ENCODE assay signal across 11 cellular contexts in genomic region chr9:5518061-5518936, GRCh38. TPM values are rescaled to one million over a fixed set of nuclear protein-coding genes. Genes with fewer than 3 reads are reported as not detected.
A peak's percentile ranks its signal among the peaks of the same experiment; 100 is the strongest.
DNase-seq lines count a peak whose midpoint lies in the region; ATAC-seq and TF ChIP-seq lines count a peak whose summit lies in the region.
"Had no signal": no experiment of that assay in that cellular context is flagged by ENCODE, and none has a peak within 500 bp of the region (broad histone marks: within the 10 kb centered on the region; RNA-seq: fewer than 3 reads in every experiment).

No MANE protein-coding gene starts in this region.

- no peak overlapping the region for H2AK9ac ChIP-seq in IMR-90 (replicated peaks; ENCODE audit: low read depth, low read length, poor library complexity)

- peaks cover 50 to 76% of the 10 kb centered on the region in 2 experiments for H3K79me1 ChIP-seq in IMR-90 (ENCODE audit: low read depth in 1 of 2, low read length in 2 of 2)

- H3K79me2 ChIP-seq in OCI-LY7 (ENCODE audit: insufficient read depth, low read depth, low read length), result no peaks in the 10 kb centered on the region

- no peak overlapping the region for H3K56ac ChIP-seq in IMR-90 (ENCODE audit: extremely low read depth, insufficient read depth, low read length)

- peak overlapping the region; percentile 20; the same call in 1 of the 2 replicates for H2AK5ac ChIP-seq in IMR-90 (ENCODE audit: low read depth, low read length)

- 82% methylated on average over 2 of the region's 2 CpGs; no CpG with 5 or more reads in 1 of the 2 experiments for WGBS in IMR-90 (ENCODE audit: extremely low coverage in 2 of 2, insufficient read length in 1 of 2), 2 experiments
- WGBS in right cardiac atrium, result 12% methylated on average over 2 of the region's 2 CpGs

- peak overlapping the region; percentile 23 for H4K91ac ChIP-seq in IMR-90 (ENCODE audit: insufficient read depth, low read depth, low read length)

- H3K9me1 ChIP-seq in IMR-90 (ENCODE audit: insufficient read depth, low read length), result peaks cover 12% of the 10 kb centered on the region

- H3K4me2 ChIP-seq in IMR-90 (ENCODE audit: low read depth, low read length), result peak overlapping the region; percentile 16; the same call in 1 of the 2 replicates
- no peak overlapping the region for H3K4me2 ChIP-seq in OCI-LY7 (ENCODE audit: low read length)

- no peak overlapping the region for H2BK20ac ChIP-seq in IMR-90 (ENCODE audit: low read depth, low read length)

- no peaks in the 10 kb centered on the region for H3K9me2 ChIP-seq in OCI-LY7 (ENCODE audit: insufficient read depth, low read length)

- TF ChIP-seq POLR2A in IMR-90 (IDR thresholded peaks at IDR 0.05; ENCODE audit: low read depth, low read length), result no peak

- TF ChIP-seq CTCF in IMR-90 (conservative IDR thresholded peaks at IDR 0.05; ENCODE audit: low read depth, low read length) (no peak), OCI-LY7 (conservative IDR thresholded peaks at IDR 0.05; ENCODE audit: low read length) (no peak)

- dilution Hi-C loops in IMR-90 (cut with HindIII; ENCODE audit: low sequenced_read_pairs, unreplicated experiment), result no loop called here

- CTCF ChIA-PET in IMR-90 (lab: Yijun Ruan, JAX), result interaction anchor here (0.7 to 1.0 kb wide), 2 partner anchors 33 to 37 kb away, joined by 3 read pairs; no protein-coding TSS in a partner anchor
- CTCF ChIA-PET in OCI-LY7 (lab: Charles Lee; ENCODE audit: unreplicated experiment), result no interaction called here

- H3K23ac ChIP-seq in IMR-90 (ENCODE audit: low read depth, low read length), result peak overlapping the region; percentile 46; the same call in 1 of the 2 replicates

- H3K4me3 ChIP-seq in IMR-90 (ENCODE audit: insufficient read depth, low read depth, low read length) (no peak overlapping the region), right cardiac atrium (ENCODE audit: low read length) (no peak overlapping the region), OCI-LY7 (ENCODE audit: low read depth, low read length, poor library complexity, severe bottlenecking) (no peak overlapping the region)

- intact Hi-C loops in IMR-90 (cut with micrococcal nuclease), result no loop called here
- intact Hi-C loops in right cardiac atrium (cut with DNase I), result no loop called here
- intact Hi-C loops in OCI-LY7 (cut with micrococcal nuclease; ENCODE audit: unreplicated experiment), result no loop called here

- H3K27me3 ChIP-seq in IMR-90 (ENCODE audit: control insufficient read depth, insufficient read depth, low read length), result no peaks in the 10 kb centered on the region
- H3K27me3 ChIP-seq in right cardiac atrium (ENCODE audit: control insufficient read depth, insufficient read depth), result no peaks in the 10 kb centered on the region

- H3K4ac ChIP-seq in IMR-90 (ENCODE audit: low read depth, low read length), result 0 out of 2 replicates have a peak overlapping the region, but pooled peaks have one; percentile 22

- H3K36me3 ChIP-seq in IMR-90 (ENCODE audit: control insufficient read depth, insufficient read depth, low read length) (peaks cover 6% of the 10 kb centered on the region), OCI-LY7 (ENCODE audit: insufficient read depth, low read length) (no peaks in the 10 kb centered on the region)

- DNase-seq in IMR-90 (no peak), right cardiac atrium (no peak), OCI-LY7 (ENCODE audit: low spot score) (no peak), DMS53 (lab: John Stamatoyannopoulos, UW) (no peak), NCI-H226 (no peak)
- DNase-seq: mammary epithelial cell, NCI-H1436 had no signal

- in situ Hi-C loops in IMR-90 (cut with MboI; ENCODE audit: low sequenced_read_pairs), result no loop called here

- no peak overlapping the region; the same call in 1 of the 2 replicates for H4K5ac ChIP-seq in IMR-90 (ENCODE audit: low read depth, low read length)

- H3K27ac ChIP-seq in IMR-90 (ENCODE audit: insufficient read depth, low read length) (no peak overlapping the region), right cardiac atrium (ENCODE audit: low read length) (peak overlapping the region; percentile 61), OCI-LY7 (ENCODE audit: low read depth, low read length, poor library complexity, severe bottlenecking) (no peak overlapping the region)

- H4K8ac ChIP-seq in IMR-90 (ENCODE audit: low read depth in 2 of 2, low read length in 2 of 2), result peak overlapping the region; percentile 34 to 57; a peak in 2 of 4 replicates

- H2BK120ac ChIP-seq in IMR-90 (ENCODE audit: low read depth, low read length), result peak overlapping the region; percentile 39; the same call in 1 of the 2 replicates

- peaks cover 9% of the 10 kb centered on the region for H3K4me1 ChIP-seq in IMR-90 (ENCODE audit: control insufficient read depth, insufficient read depth, low read length)
- peaks cover 10% of the 10 kb centered on the region for H3K4me1 ChIP-seq in right cardiac atrium (ENCODE audit: control insufficient read depth, insufficient read depth, low read length)
- H3K4me1 ChIP-seq in OCI-LY7 (ENCODE audit: insufficient read depth, low read length, poor library complexity, severe bottlenecking), result no peaks in the 10 kb centered on the region

- H3K9me3 ChIP-seq in IMR-90 (ENCODE audit: control insufficient read depth, insufficient read depth, low read length), result no peaks in the 10 kb centered on the region
- no peaks in the 10 kb centered on the region for H3K9me3 ChIP-seq in right cardiac atrium (ENCODE audit: control insufficient read depth, low read length)
- no peaks in the 10 kb centered on the region for H3K9me3 ChIP-seq in OCI-LY7 (ENCODE audit: low read length)

- ATAC-seq in GM18517 (IDR thresholded peaks at IDR 0.05; ENCODE audit: unreplicated experiment), result peak; percentile 84
- peak; percentile 72 for ATAC-seq in GM21717 (IDR thresholded peaks at IDR 0.05; ENCODE audit: unreplicated experiment)
- peak; percentile 58 for ATAC-seq in IMR-90 (ENCODE audit: low read depth)
- ATAC-seq in right cardiac atrium, result peak; percentile 26 to 36
- ATAC-seq in GM19023 (IDR thresholded peaks at IDR 0.05; ENCODE audit: unreplicated experiment), result no peak

- peak overlapping the region; percentile 10 for H2BK5ac ChIP-seq in IMR-90 (ENCODE audit: low read depth, low read length, poor library complexity, severe bottlenecking)

- H2AFZ ChIP-seq in IMR-90 (replicated peaks; ENCODE audit: low read length, poor library complexity) (no peak overlapping the region), OCI-LY7 (ENCODE audit: low read length) (no peak overlapping the region)

- no peak overlapping the region for H3K9ac ChIP-seq in IMR-90 (ENCODE audit: low read depth, low read length)

- H3K14ac ChIP-seq in IMR-90 (replicated peaks; ENCODE audit: low read depth, low read length), result peak overlapping the region; percentile 39

- peak overlapping the region; percentile 39; the same call in 1 of the 3 replicates for H2BK15ac ChIP-seq in IMR-90 (ENCODE audit: low read depth, low read length)

- no peaks in the 10 kb centered on the region for H4K20me1 ChIP-seq in IMR-90 (ENCODE audit: insufficient read depth, low read length)
- H4K20me1 ChIP-seq in OCI-LY7 (ENCODE audit: insufficient read depth, low read length), result no peaks in the 10 kb centered on the region

- no peak for TF ChIP-seq RAD21 in IMR-90 (IDR thresholded peaks at IDR 0.05; ENCODE audit: low read length)

- POLR2A ChIA-PET in IMR-90 (lab: Charles Lee; ENCODE audit: unreplicated experiment), result no interaction called here
- POLR2A ChIA-PET in OCI-LY7 (lab: Charles Lee), result interaction anchor here (0.7 to 1.3 kb wide), 6 partner anchors 11 to 68 kb away, joined by 3 to 5 read pairs (median 4); partner anchors contain the start of gene CD274

- H3K18ac ChIP-seq in IMR-90 (ENCODE audit: low read depth, low read length), result peak overlapping the region; percentile 57; the same call in 1 of the 2 replicates

- BruUV-seq in IMR-90 (replicated peaks; lab: Mats Ljungman, UMichigan) (no TSS peak), OCI-LY7 (replicated peaks; lab: Mats Ljungman, UMichigan) (no TSS peak)

TF ChIP-seq in IMR-90, 13 proteins besides CTCF, POLR2A, EP300 and RAD21:
- TF ChIP-seq FOS (IDR thresholded peaks at IDR 0.05; ENCODE audit: low read depth, low read length), result no peak
- no peak for TF ChIP-seq RCOR1 (IDR thresholded peaks at IDR 0.05; ENCODE audit: insufficient replicate concordance, low read length)
TF ChIP-seq in IMR-90: peak in this region for 0.

RNA-seq across cellular contexts. Expression of gene PDCD1LG2, which starts 8.0 kb away (rescaled TPM):
- 29.7 and 33.3 TPM in 2 replicates for total RNA-seq in IMR-90 (2012; rRNA removed)
- 17.3 and 17.5 TPM in 2 replicates for polyA plus RNA-seq in IMR-90 (2012; rRNA removed)
- polyA plus RNA-seq in IMR-90 (2012; cell fraction: cytosol; rRNA removed), result 5.9 and 8.7 TPM in 2 replicates
- polyA plus RNA-seq in IMR-90 (2012; cell fraction: nucleus; rRNA removed; ENCODE audit: low replicate concordance), result 2.5 and 10.4 TPM in 2 replicates
- total RNA-seq in right cardiac atrium, result 1 to 10 TPM; 2.3 to 3.3 (median 2.5) TPM
- polyA plus RNA-seq in right cardiac atrium, result 1.8 TPM
- total RNA-seq in OCI-LY7 (2014; rRNA removed; shearing (Covaris generic)), result not detected in 2 replicates
- total RNA-seq in OCI-LY7 (2022), result not detected in 2 replicates
- total RNA-seq: WTC11 had no signal
